In genomic region chr19:45643024-45643926, GRCh38 we compare ENCODE assay signal across 1 cellular context.
TF ChIP-seq lines count a peak whose summit lies in the region.

No MANE protein-coding gene starts in this region.

TF ChIP-seq in K562, 482 proteins besides CTCF, POLR2A, EP300 and RAD21 (continued from another document and continues in another):
- TF ChIP-seq ZBTB26 (CRISPR knock-in tag; IDR thresholded peaks at IDR 0.05) (no peak), THAP12 (CRISPR knock-in tag; IDR thresholded peaks at IDR 0.05) (no peak), ZNF143 (CRISPR knock-in tag; IDR thresholded peaks at IDR 0.05) (no peak), PTTG1 (tag; IDR thresholded peaks at IDR 0.05; ENCODE audit: low read depth) (no peak), NCOA2 (IDR thresholded peaks at IDR 0.05; ENCODE audit: partially characterized antibody in 2 of 2) (no peak), ZNF316 (IDR thresholded peaks at IDR 0.05) (no peak), ZNF57 (CRISPR knock-in tag; IDR thresholded peaks at IDR 0.05) (no peak), MAZ (CRISPR knock-in tag; conservative IDR thresholded peaks at IDR 0.05 in 1 of 2, IDR thresholded peaks at IDR 0.05 in 1 of 2) (peak; percentile 31 to 85; a peak in 3 of 4 replicates), ZNF561 (CRISPR knock-in tag; conservative IDR thresholded peaks at IDR 0.05) (no peak), POLR3G (IDR thresholded peaks at IDR 0.05; ENCODE audit: extremely low read depth, insufficient read length, insufficient replicate concordance) (no peak), TEAD1 (CRISPR knock-in tag; IDR thresholded peaks at IDR 0.05) (no peak), PHF20 (IDR thresholded peaks at IDR 0.05; ENCODE audit: partially characterized antibody) (no peak), CBX8 (IDR thresholded peaks at IDR 0.05; ENCODE audit: borderline replicate concordance, extremely low read depth, low read depth, low read length, poor library complexity, severe bottlenecking) (no peak), E2F6 (IDR thresholded peaks at IDR 0.05; ENCODE audit: borderline replicate concordance in 1 of 2, extremely low read depth in 1 of 2, insufficient read depth in 1 of 2, insufficient read length in 1 of 2, low read depth in 1 of 2, low read length in 1 of 2, poor library complexity in 1 of 2, severe bottlenecking in 1 of 2) (peak in 1 of 2 experiments; percentile 20), ZBTB2 (IDR thresholded peaks at IDR 0.05) (no peak), SRSF9 (IDR thresholded peaks at IDR 0.05; ENCODE audit: borderline replicate concordance, low read depth, low read length) (no peak), YBX1 (IDR thresholded peaks at IDR 0.05) (no peak), THRA (IDR thresholded peaks at IDR 0.05) (no peak), RFX1 (IDR thresholded peaks at IDR 0.05) (no peak), NCOA4 (IDR thresholded peaks at IDR 0.05; ENCODE audit: partially characterized antibody) (no peak), ZNF431 (CRISPR knock-in tag; IDR thresholded peaks at IDR 0.05) (no peak), BRF1 (IDR thresholded peaks at IDR 0.05; ENCODE audit: borderline replicate concordance, extremely low read depth, insufficient read length) (no peak), ZNF518B (CRISPR knock-in tag; IDR thresholded peaks at IDR 0.05) (no peak), BRD4 (IDR thresholded peaks at IDR 0.05) (no peak), ZNF174 (CRISPR knock-in tag; IDR thresholded peaks at IDR 0.05) (no peak), CREB3L1 (IDR thresholded peaks at IDR 0.05; ENCODE audit: borderline replicate concordance, low read depth) (no peak), GATAD2A (IDR thresholded peaks at IDR 0.05) (peak; percentile 46; the same call in 1 of the 2 replicates), ETS1 (conservative IDR thresholded peaks at IDR 0.05; ENCODE audit: control insufficient read depth, low read depth, low read length) (no peak), FOXA3 (CRISPR knock-in tag; conservative IDR thresholded peaks at IDR 0.05 in 1 of 2, IDR thresholded peaks at IDR 0.05 in 1 of 2) (no peak), RBM14 (IDR thresholded peaks at IDR 0.05; ENCODE audit: borderline replicate concordance, insufficient read depth, low read depth, low read length) (no peak), ZEB2 (IDR thresholded peaks at IDR 0.05) (no peak), GTF2E2 (tag; IDR thresholded peaks at IDR 0.05) (no peak), FOSL1 (tag; conservative IDR thresholded peaks at IDR 0.05) (peak; percentile 37), BRCA1 (IDR thresholded peaks at IDR 0.05) (no peak), BRCA1 (CRISPR knock-in tag; IDR thresholded peaks at IDR 0.05) (no peak), SMARCA5 (IDR thresholded peaks at IDR 0.05) (no peak), L3MBTL2 (IDR thresholded peaks at IDR 0.05) (no peak), RFX5 (IDR thresholded peaks at IDR 0.05; ENCODE audit: low read depth, low read length) (no peak), PHB (CRISPR knock-in tag; IDR thresholded peaks at IDR 0.05) (no peak), SPI1 (IDR thresholded peaks at IDR 0.05; ENCODE audit: borderline replicate concordance, low read depth, low read length) (no peak), ZNF239 (CRISPR knock-in tag; IDR thresholded peaks at IDR 0.05) (no peak), ZNF175 (CRISPR knock-in tag; IDR thresholded peaks at IDR 0.05; ENCODE audit: low read depth) (no peak), CCAR2 (IDR thresholded peaks at IDR 0.05; ENCODE audit: low read depth, low read length) (no peak), BCOR (IDR thresholded peaks at IDR 0.05) (no peak), CLOCK (CRISPR knock-in tag; IDR thresholded peaks at IDR 0.05; ENCODE audit: borderline replicate concordance) (no peak), ZNF146 (CRISPR knock-in tag; IDR thresholded peaks at IDR 0.05; ENCODE audit: unreplicated experiment) (no peak), SMAD2 (IDR thresholded peaks at IDR 0.05; ENCODE audit: low read depth, low read length) (no peak)
